ENCODE assay signal across 10 cellular contexts in genomic region chr7:50379082-50379481, GRCh38.
DNase-seq lines count a peak whose midpoint lies in the region; ATAC-seq and TF ChIP-seq lines count a peak whose summit lies in the region.
"Had no signal": no experiment of that assay in that cellular context is flagged by ENCODE, and none has a peak within 500 bp of the region (broad histone marks: within the 10 kb centered on the region; RNA-seq: fewer than 3 reads in every experiment).

No MANE protein-coding gene starts in this region.

- no peaks in the 10 kb centered on the region for H3K9me3 ChIP-seq in Caco-2

- 0 out of 2 replicates have a peak, but pooled peaks cover 6% of the 10 kb centered on the region for H3K4me1 ChIP-seq in Caco-2

- H3K36me3 Mint-ChIP-seq in Caco-2 (ENCODE audit: insufficient read depth, unreplicated experiment): no peaks in the 10 kb centered on the region
- peaks cover 100% of the 10 kb centered on the region for H3K36me3 Mint-ChIP-seq in activated T-helper 17 cell treated with anti-CD3 and anti-CD28 coated beads, Interleukin-2, amount 50 U/mL, for 72 hours (ENCODE audit: low read depth)

- H3K27me3 Mint-ChIP-seq in Caco-2 (ENCODE audit: insufficient read depth, unreplicated experiment): peaks cover 7% of the 10 kb centered on the region
- H3K27me3 Mint-ChIP-seq in activated T-helper 17 cell treated with anti-CD3 and anti-CD28 coated beads, Interleukin-2, amount 50 U/mL, for 72 hours: no peaks in the 10 kb centered on the region

- no peak overlapping the region for H3K4me3 ChIP-seq in Caco-2 (ENCODE audit: low read depth, low read length)

- DNase-seq in Caco-2: peak; percentile 56 to 81
- peak; percentile 27 for DNase-seq in M059J (ENCODE audit: low read depth)
- DNase-seq in kidney tubule cell (ENCODE audit: low spot score): peak; percentile 64
- DNase-seq in GM03348 (ENCODE audit: low spot score): no peak
- DNase-seq: DND-41, NCI-H526 treated with DMSO at 0.1 percent for 48 hours had no signal

- intact Hi-C loops in Caco-2 (cut with micrococcal nuclease; ENCODE audit: unreplicated experiment): no loop called here

- peaks cover 1% of the 10 kb centered on the region; the same call in 1 of the 2 replicates for H3K27me3 ChIP-seq in Caco-2 (replicated peaks; ENCODE audit: control insufficient read depth, insufficient read depth, low read length)

- no peak for ATAC-seq in activated T-helper 17 cell treated with anti-CD3 and anti-CD28 coated beads, Interleukin-2, amount 50 U/mL, for 72 hours (replicated peaks)
- ATAC-seq in HG02973 (IDR thresholded peaks at IDR 0.05; ENCODE audit: unreplicated experiment) (no peak), GM21786 (IDR thresholded peaks at IDR 0.05; ENCODE audit: unreplicated experiment) (no peak), HG03571 (IDR thresholded peaks at IDR 0.05; ENCODE audit: unreplicated experiment) (no peak)

- H3K4me3 Mint-ChIP-seq in Caco-2 (ENCODE audit: unreplicated experiment): no peak overlapping the region
- peak overlapping the region; percentile 8 for H3K4me3 Mint-ChIP-seq in activated T-helper 17 cell treated with anti-CD3 and anti-CD28 coated beads, Interleukin-2, amount 50 U/mL, for 72 hours

- POLR2A ChIA-PET in Caco-2 (lab: Charles Lee): no interaction called here

- H3K36me3 ChIP-seq in Caco-2 (ENCODE audit: control insufficient read depth, insufficient read depth, low read length): no peaks in the 10 kb centered on the region

- H3K4me1 Mint-ChIP-seq in Caco-2 (ENCODE audit: low read depth, unreplicated experiment): no peaks in the 10 kb centered on the region
- peaks cover 35% of the 10 kb centered on the region for H3K4me1 Mint-ChIP-seq in activated T-helper 17 cell treated with anti-CD3 and anti-CD28 coated beads, Interleukin-2, amount 50 U/mL, for 72 hours

- H3K9me3 Mint-ChIP-seq in Caco-2 (ENCODE audit: unreplicated experiment): no peaks in the 10 kb centered on the region
- no peaks in the 10 kb centered on the region for H3K9me3 Mint-ChIP-seq in activated T-helper 17 cell treated with anti-CD3 and anti-CD28 coated beads, Interleukin-2, amount 50 U/mL, for 72 hours

- H3K27ac Mint-ChIP-seq in Caco-2 (ENCODE audit: unreplicated experiment): no peak overlapping the region
- peak overlapping the region; percentile 87 for H3K27ac Mint-ChIP-seq in activated T-helper 17 cell treated with anti-CD3 and anti-CD28 coated beads, Interleukin-2, amount 50 U/mL, for 72 hours

- CTCF ChIA-PET in Caco-2 (lab: Charles Lee): interaction anchor here (1.5 kb wide), 1 partner anchor 39 kb away, joined by 4 read pairs; no protein-coding TSS in a partner anchor

- no peak for TF ChIP-seq CTCF in Caco-2 (IDR thresholded peaks at IDR 0.05; ENCODE audit: insufficient read depth in 1 of 2, low read depth in 1 of 2, low read length in 1 of 2, severe bottlenecking in 1 of 2, unreplicated experiment in 1 of 2)

- BruUV-seq in Caco-2 (replicated peaks; lab: Mats Ljungman, UMichigan): no TSS peak
